25 cellular contexts compared by ENCODE assay signal in genomic region chr1:47161298-47162040, GRCh38. TPM values are rescaled to one million over a fixed set of nuclear protein-coding genes. Genes with fewer than 3 reads are reported as not detected.
"Had no signal": no experiment of that assay in that cellular context is flagged by ENCODE, and none has a peak within 500 bp of the region (broad histone marks: within the 10 kb centered on the region; RNA-seq: fewer than 3 reads in every experiment).

No MANE protein-coding gene starts in this region.

- DNase-seq: activated CD4-positive, alpha-beta memory T cell treated with anti-CD3 and anti-CD28 coated beads, Interleukin-2, amount 10 ng/mL, durations not matched to agents 7 days and 5 days; activated CD4-positive, alpha-beta T cell treated with anti-CD3 and anti-CD28 coated beads for 4 hours; activated CD8-positive, alpha-beta memory T cell treated with anti-CD3 and anti-CD28 coated beads, Interleukin-2, amount 10 ng/mL, durations not matched to agents 7 days and 5 days; activated naive CD4-positive, alpha-beta T cell; activated naive CD8-positive, alpha-beta T cell treated with anti-CD3 and anti-CD28 coated beads for 36 hours; activated T-cell treated with anti-CD3 and anti-CD28 coated beads, Interleukin-2, amount 50 U/mL, for 1 hour; amygdala; caudate nucleus; effector memory CD8-positive, alpha-beta T cell; foreskin fibroblast; left colon; lower lobe of right lung; naive thymus-derived CD8-positive, alpha-beta T cell; pancreas; stimulated activated CD4-positive, alpha-beta T cell treated with anti-CD3 and anti-CD28 coated beads, Interleukin-4, amount 100 ng/mL, for 1 hour; upper lobe of left lung had no signal

- H3K36me3 ChIP-seq: lower lobe of right lung, pancreas, thoracic aorta, upper lobe of left lung had no signal

- FAIRE-seq: pancreas had no signal

- ATAC-seq: activated CD8-positive, alpha-beta memory T cell treated with anti-CD3 and anti-CD28 coated beads, Interleukin-2, amount 10 ng/mL, durations not matched to agents 7 days and 5 days; activated T-helper 17 cell treated with anti-CD3 and anti-CD28 coated beads, Interleukin-2, amount 50 U/mL, for 72 hours; effector memory CD8-positive, alpha-beta T cell; left colon; lower lobe of right lung; naive thymus-derived CD8-positive, alpha-beta T cell; pancreas; sciatic nerve; stimulated activated memory B cell treated with anti-CD40 and anti-IgM and Interleukin-4, amounts not matched to agents 10 μg/mL and 1 μg/mL and 100 μg/mL, for 72 hours; WTC11 had no signal

- H3K9me3 ChIP-seq: lower lobe of right lung, pancreas, thoracic aorta, upper lobe of left lung had no signal

- H3K27ac ChIP-seq: lower lobe of right lung, pancreas, thoracic aorta, upper lobe of left lung had no signal

- H3K4me3 ChIP-seq: lower lobe of right lung, pancreas, smooth muscle cell, thoracic aorta, upper lobe of left lung had no signal

- H3K4me1 ChIP-seq: lower lobe of right lung, pancreas, upper lobe of left lung had no signal

- H3K27me3 ChIP-seq: pancreas, upper lobe of left lung had no signal

RNA-seq across cellular contexts. Expression of gene CYP4A22, which starts 24.2 kb away (rescaled TPM):
- total RNA-seq: activated CD4-positive, alpha-beta memory T cell treated with anti-CD3 and anti-CD28 coated beads, Interleukin-2, amount 10 ng/mL, durations not matched to agents 7 days and 5 days; activated CD8-positive, alpha-beta memory T cell treated with anti-CD3 and anti-CD28 coated beads, Interleukin-2, amount 10 ng/mL, durations not matched to agents 7 days and 5 days; activated naive CD8-positive, alpha-beta T cell treated with anti-CD3 and anti-CD28 coated beads for 36 hours; activated T-helper 17 cell treated with anti-CD3 and anti-CD28 coated beads, Interleukin-2, amount 50 U/mL, for 72 hours; dermis microvascular lymphatic vessel endothelial cell; glomerular endothelial cell; left colon; lower lobe of right lung; naive thymus-derived CD8-positive, alpha-beta T cell; pulmonary artery endothelial cell; smooth muscle cell; thoracic aorta; WTC11 had no signal
- polyA plus RNA-seq: naive thymus-derived CD8-positive, alpha-beta T cell; smooth muscle cell had no signal

RNA-seq across cellular contexts. Expression of gene PDZK1IP1, which starts 28.4 kb away (rescaled TPM):
- total RNA-seq: activated CD4-positive, alpha-beta memory T cell treated with anti-CD3 and anti-CD28 coated beads, Interleukin-2, amount 10 ng/mL, durations not matched to agents 7 days and 5 days; activated CD8-positive, alpha-beta memory T cell treated with anti-CD3 and anti-CD28 coated beads, Interleukin-2, amount 10 ng/mL, durations not matched to agents 7 days and 5 days; activated naive CD8-positive, alpha-beta T cell treated with anti-CD3 and anti-CD28 coated beads for 36 hours; activated T-helper 17 cell treated with anti-CD3 and anti-CD28 coated beads, Interleukin-2, amount 50 U/mL, for 72 hours; glomerular endothelial cell; naive thymus-derived CD8-positive, alpha-beta T cell; smooth muscle cell; thoracic aorta; WTC11 had no signal
- polyA plus RNA-seq: naive thymus-derived CD8-positive, alpha-beta T cell; smooth muscle cell had no signal
